In genomic region chr6:46013639-46014038, GRCh38 we compare ENCODE assay signal across 12 cellular contexts. TPM values are rescaled to one million over a fixed set of nuclear protein-coding genes. Genes with fewer than 3 reads are reported as not detected.
DNase-seq lines count a peak whose midpoint lies in the region; ATAC-seq and TF ChIP-seq lines count a peak whose summit lies in the region.
"Had no signal": no experiment of that assay in that cellular context is flagged by ENCODE, and none has a peak within 500 bp of the region (broad histone marks: within the 10 kb centered on the region; RNA-seq: fewer than 3 reads in every experiment).

No MANE protein-coding gene starts in this region.

- H3K4me3 ChIP-seq in GM23338: peak overlapping the region; percentile 82
- H3K4me3 ChIP-seq in iPS-18a (ENCODE audit: low read length): peak overlapping the region; percentile 67

- POLR2A ChIA-PET in T-cell (lab: Charles Lee): no interaction called here

- no peaks in the 10 kb centered on the region for H3K9me3 ChIP-seq in iPS-18a (ENCODE audit: control insufficient read depth, low read depth, low read length)
- H3K9me3 ChIP-seq: adrenal gland, esophagus muscularis mucosa, mucosa of descending colon had no signal

- no peak overlapping the region for H2AFZ ChIP-seq in GM23338

- no peaks in the 10 kb centered on the region for H4K20me1 ChIP-seq in GM23338 (replicated peaks; ENCODE audit: insufficient read depth)

- peaks cover 5% of the 10 kb centered on the region; the same call in 1 of the 2 replicates for H3F3A ChIP-seq in GM23338 (replicated peaks; ENCODE audit: low read depth)

- peaks cover 21% of the 10 kb centered on the region for H3K4me1 ChIP-seq in GM23338 (ENCODE audit: insufficient read depth)
- H3K4me1 ChIP-seq in iPS-18a (ENCODE audit: control insufficient read depth, low read depth, low read length): peaks cover 19% of the 10 kb centered on the region

- TF ChIP-seq CTCF in GM23338 (conservative IDR thresholded peaks at IDR 0.05; ENCODE audit: low read depth in 2 of 2): no peak

- H3K27me3 Mint-ChIP-seq in GM23338 (ENCODE audit: insufficient read depth, low read depth, poor library complexity) (peaks cover 39% of the 10 kb centered on the region), T-cell (peaks cover 12% of the 10 kb centered on the region in 2 donors)

- H3K36me3 Mint-ChIP-seq in GM23338 (ENCODE audit: low read depth) (no peaks in the 10 kb centered on the region; the same call in 2 of the 3 replicates), T-cell (peaks cover 4% of the 10 kb centered on the region)

- CTCF ChIA-PET in T-cell (lab: Charles Lee): interaction anchor here in 1 of 2 donors (1.8 kb wide), 1 partner anchor 83 kb away, joined by 7 read pairs; no protein-coding TSS in a partner anchor

- H3K36me3 ChIP-seq in GM23338 (ENCODE audit: insufficient read depth) (no peaks in the 10 kb centered on the region; the same call in 1 of the 2 replicates), iPS-18a (ENCODE audit: control insufficient read depth, low read depth, low read length) (no peaks in the 10 kb centered on the region)
- H3K36me3 ChIP-seq: adrenal gland, esophagus muscularis mucosa had no signal

- peaks cover 7% of the 10 kb centered on the region; the same call in 1 of the 2 replicates for H3K9me2 ChIP-seq in GM23338 (ENCODE audit: insufficient read depth)

- H3K27ac Mint-ChIP-seq in GM23338: no peak overlapping the region
- H3K27ac Mint-ChIP-seq in T-cell: peak overlapping the region; percentile 96 to 97

- H3K27me3 ChIP-seq in GM23338 (ENCODE audit: insufficient read depth) (peaks cover 46% of the 10 kb centered on the region), iPS-18a (ENCODE audit: control insufficient read depth, insufficient read depth, low read length) (peaks cover 32% of the 10 kb centered on the region)

- H3K79me2 ChIP-seq in GM23338 (replicated peaks; ENCODE audit: insufficient read depth): no peaks in the 10 kb centered on the region

- no peak overlapping the region for H3K9ac ChIP-seq in iPS-18a (ENCODE audit: low read length)

- H3K27ac ChIP-seq in GM23338 (ENCODE audit: low read depth): no peak overlapping the region
- H3K27ac ChIP-seq in iPS-18a (ENCODE audit: low read length): no peak overlapping the region
- H3K27ac ChIP-seq: adrenal gland had no signal

- peak; percentile 54 for DNase-seq in GM23338 (ENCODE audit: low spot score)
- DNase-seq in T-cell: no peak
- peak; percentile 1 for DNase-seq in retina
- no peak for DNase-seq in DMS153 (lab: John Stamatoyannopoulos, UW)
- no peak for DNase-seq in DMS 273 (lab: John Stamatoyannopoulos, UW; ENCODE audit: unreplicated experiment)
- DNase-seq: adrenal gland, NCI-H1092, NCI-H345 had no signal

- H3K4me2 ChIP-seq in GM23338: peak overlapping the region; percentile 95

- ATAC-seq in GM23338 (peak; percentile 53), T-cell (replicated peaks in 1 of 4) (no peak)
- no peak for ATAC-seq in activated CD4-positive, CD25-positive, alpha-beta regulatory T cell treated with anti-CD3 and anti-CD28 coated beads, Interleukin-2, amount 50 U/mL, for 24 hours

- H3K4me3 Mint-ChIP-seq in GM23338 (peak overlapping the region; percentile 71), T-cell (peak overlapping the region; percentile 77 to 91 (median 89))

- H3K4me1 Mint-ChIP-seq in GM23338: peaks cover 34% of the 10 kb centered on the region
- peaks cover 59 to 69% (median 63%) of the 10 kb centered on the region in 3 donors for H3K4me1 Mint-ChIP-seq in T-cell

- H3K9me3 Mint-ChIP-seq in GM23338: peaks cover 6% of the 10 kb centered on the region; the same call in 1 of the 3 replicates
- H3K9me3 Mint-ChIP-seq in T-cell: no peaks in the 10 kb centered on the region

TF ChIP-seq in GM23338, 12 proteins besides CTCF, POLR2A, EP300 and RAD21:
- no peak for TF ChIP-seq CREB1 (CRISPR knock-in tag; IDR thresholded peaks at IDR 0.05; ENCODE audit: low read depth)
- no peak for TF ChIP-seq ZNF462 (CRISPR knock-in tag; IDR thresholded peaks at IDR 0.05)

RNA-seq across cellular contexts. Expression of gene CLIC5, which starts 2.0 kb away (rescaled TPM):
- total RNA-seq in GM23338 (2014; rRNA removed; shearing (Covaris generic)): not detected in 2 replicates
- 0.08 and 0.12 TPM in 2 replicates for polyA plus RNA-seq in GM23338 (2016; fragmentation: Nextera tagmentation; extraction: Ambion mirVana)
- 10 to 100 TPM in 1 of 5 donors, 1 to 10 TPM in 4; 3.8 to 17.8 (median 7.1) TPM for total RNA-seq in T-cell

Comparison
In these comparisons a context has a peak if more than half of its experiments do, and no peak if none do; other contexts are left out.
1. DNase-seq: peak in GM23338 (single experiment) and retina (single experiment); none in T-cell (0 of 34), DMS153 (single experiment) and DMS 273 (single experiment).